Comparison of ENCODE assay signal across 10 cellular contexts in the genomic region with DNA sequence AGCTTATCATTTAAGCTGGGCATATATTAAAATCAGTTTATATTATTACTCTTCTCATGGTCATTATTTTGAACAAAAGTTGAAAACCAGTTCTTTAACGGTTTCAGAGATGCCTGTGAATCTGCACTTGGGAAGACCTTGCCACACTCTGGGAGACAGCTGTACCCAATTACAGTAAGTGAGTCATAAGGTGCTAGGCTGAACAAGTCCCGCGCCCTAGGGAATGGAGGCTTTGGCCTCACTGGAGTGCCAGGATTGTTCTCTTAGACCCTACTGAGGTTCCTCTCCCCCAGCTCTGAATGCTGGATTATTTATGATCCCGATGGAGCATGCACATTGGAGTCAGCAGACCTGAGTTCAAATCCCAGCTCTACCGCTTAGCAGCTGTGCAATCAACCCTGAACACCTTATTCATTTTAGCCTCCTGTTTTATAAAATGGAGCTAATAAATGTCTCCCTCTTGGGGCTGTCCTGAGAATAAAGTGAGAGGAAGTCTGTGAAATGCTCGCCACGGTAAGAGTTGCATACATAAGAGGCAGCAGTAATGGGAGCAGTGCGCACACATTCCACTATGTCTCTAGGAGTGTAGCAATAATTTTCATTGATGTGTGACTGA.
A peak's percentile ranks its signal among the peaks of the same experiment; 100 is the strongest.
DNase-seq lines count a peak whose midpoint lies in the region; ATAC-seq and TF ChIP-seq lines count a peak whose summit lies in the region.
"Had no signal": no experiment of that assay in that cellular context is flagged by ENCODE, and none has a peak within 500 bp of the region (broad histone marks: within the 10 kb centered on the region; RNA-seq: fewer than 3 reads in every experiment).

No MANE protein-coding gene starts in this region.

- intact Hi-C loops in CD14-positive monocyte (cut with micrococcal nuclease) (no loop called here), body of pancreas (cut with DNase I) (no loop called here)

- no peaks in the 10 kb centered on the region for H3K27me3 ChIP-seq in SJSA1 (replicated peaks)
- peaks cover 0 to 7% of the 10 kb centered on the region in 2 donors for H3K27me3 ChIP-seq in body of pancreas

- H3K27me3 Mint-ChIP-seq in CD14-positive monocyte (ENCODE audit: low read depth in 3 of 3): peaks cover 33 to 44% (median 35%) of the 10 kb centered on the region in 3 donors

- H3K9me3 Mint-ChIP-seq in CD14-positive monocyte: peaks cover 0 to 3% (median 0%) of the 10 kb centered on the region in 7 donors
- H3K9me3 Mint-ChIP-seq: activated naive CD8-positive, alpha-beta T cell treated with anti-CD3 and anti-CD28 coated beads, Interleukin-2, amount 50 U/mL, for 24 hours had no signal

- TF ChIP-seq CTCF in AG09309 (IDR thresholded peaks at IDR 0.05; ENCODE audit: control insufficient read depth, insufficient read depth, low read depth, low read length, missing control alignments): peak; percentile 24
- TF ChIP-seq CTCF in GM12872 (IDR thresholded peaks at IDR 0.05; ENCODE audit: insufficient read depth, low read depth, low read length): 0 out of 3 replicates have a peak, but pooled peaks have one; percentile 2
- peak; percentile 13 for TF ChIP-seq CTCF in foreskin fibroblast (IDR thresholded peaks at IDR 0.05; ENCODE audit: low read depth, low read length)
- no peak for TF ChIP-seq CTCF in CD14-positive monocyte (IDR thresholded peaks at IDR 0.05)
- no peak for TF ChIP-seq CTCF in body of pancreas (IDR thresholded peaks at IDR 0.05)

- H3K27ac Mint-ChIP-seq in CD14-positive monocyte: no peak overlapping the region
- H3K27ac Mint-ChIP-seq: activated naive CD8-positive, alpha-beta T cell treated with anti-CD3 and anti-CD28 coated beads, Interleukin-2, amount 50 U/mL, for 24 hours had no signal

- WGBS in body of pancreas, 2 donors: 70 to 76% methylated on average over 8 of the region's 8 CpGs

- H3K4me3 ChIP-seq in AG09309 (ENCODE audit: control insufficient read depth, low read depth, low read length) (no peak overlapping the region), SJSA1 (no peak overlapping the region), foreskin fibroblast (ENCODE audit: low read depth in 1 of 2, low read length in 2 of 2) (no peak overlapping the region), body of pancreas (no peak overlapping the region)

- ATAC-seq in GM18861 (IDR thresholded peaks at IDR 0.05; ENCODE audit: unreplicated experiment): no peak
- ATAC-seq in body of pancreas: no peak
- ATAC-seq: activated naive CD8-positive, alpha-beta T cell treated with anti-CD3 and anti-CD28 coated beads, Interleukin-2, amount 50 U/mL, for 24 hours had no signal

- H3K36me3 ChIP-seq in SJSA1: no peaks in the 10 kb centered on the region
- H3K36me3 ChIP-seq in body of pancreas (replicated peaks in 1 of 2; ENCODE audit: insufficient read depth in 1 of 2, low read depth in 2 of 2): no peaks in the 10 kb centered on the region

- no peaks in the 10 kb centered on the region for H3K9me3 ChIP-seq in SJSA1 (replicated peaks)
- no peaks in the 10 kb centered on the region for H3K9me3 ChIP-seq in body of pancreas

- H3K4me3 Mint-ChIP-seq in CD14-positive monocyte: no peak overlapping the region
- H3K4me3 Mint-ChIP-seq: activated naive CD8-positive, alpha-beta T cell treated with anti-CD3 and anti-CD28 coated beads, Interleukin-2, amount 50 U/mL, for 24 hours had no signal

- TF ChIP-seq POLR2A in body of pancreas (IDR thresholded peaks at IDR 0.05): no peak

- H3K4me1 ChIP-seq in SJSA1 (replicated peaks) (peaks cover 18% of the 10 kb centered on the region), body of pancreas (peaks cover 6% of the 10 kb centered on the region)

- H3K4me1 Mint-ChIP-seq in CD14-positive monocyte: peaks cover 7% of the 10 kb centered on the region

- DNase-seq in AG09309 (ENCODE audit: low read depth) (peak; percentile 40), SJSA1 (ENCODE audit: low read depth in 1 of 2, low spot score in 2 of 2) (peak; percentile 82 to 83), foreskin fibroblast (peak; percentile 59 to 76), NCI-H2227 (lab: John Stamatoyannopoulos, UW; ENCODE audit: unreplicated experiment) (no peak), CD14-positive monocyte (ENCODE audit: low spot score) (no peak), body of pancreas (no peak)
- DNase-seq: activated naive CD8-positive, alpha-beta T cell treated with anti-CD3 and anti-CD28 coated beads, Interleukin-2, amount 50 U/mL, for 24 hours; hypothalamus had no signal

- H3K27ac ChIP-seq in SJSA1: 0 out of 2 replicates have a peak overlapping the region, but pooled peaks have one; percentile 7
- no peak overlapping the region for H3K27ac ChIP-seq in body of pancreas

- H3K36me3 Mint-ChIP-seq in CD14-positive monocyte: no peaks in the 10 kb centered on the region

Comparison
In these comparisons a context has a peak if more than half of its experiments do, and no peak if none do; other contexts are left out.
1. DNase-seq: peak in AG09309 (single experiment), SJSA1 (2 of 2) and foreskin fibroblast (2 of 2); none in NCI-H2227 (single experiment), CD14-positive monocyte (single experiment) and body of pancreas (0 of 4).
2. CTCF ChIP-seq: peak in AG09309 (single experiment), GM12872 (single experiment) and foreskin fibroblast (single experiment); none in CD14-positive monocyte (single experiment) and body of pancreas (0 of 7).